In genomic region chr3:129005526-129006303, GRCh38 we compare ENCODE assay signal across 11 cellular contexts. TPM values are rescaled to one million over a fixed set of nuclear protein-coding genes. Genes with fewer than 3 reads are reported as not detected.
A peak's percentile ranks its signal among the peaks of the same experiment; 100 is the strongest.
DNase-seq lines count a peak whose midpoint lies in the region; ATAC-seq and TF ChIP-seq lines count a peak whose summit lies in the region.
"Had no signal": no experiment of that assay in that cellular context is flagged by ENCODE, and none has a peak within 500 bp of the region (broad histone marks: within the 10 kb centered on the region; RNA-seq: fewer than 3 reads in every experiment).

No MANE protein-coding gene starts in this region.

- H2BK5ac ChIP-seq in mesenchymal stem cell (ENCODE audit: low read depth, low read length, poor library complexity, severe bottlenecking): no peak overlapping the region

- H3K27me3 ChIP-seq in KMS-11 (ENCODE audit: insufficient read depth, low read depth): no peaks in the 10 kb centered on the region
- peaks cover 73 to 89% of the 10 kb centered on the region in 2 experiments for H3K27me3 ChIP-seq in mesenchymal stem cell (ENCODE audit: control insufficient read depth in 1 of 2, insufficient read depth in 1 of 2, low read length in 2 of 2)

- H3K4me1 ChIP-seq in KMS-11 (ENCODE audit: low read depth, poor library complexity, severe bottlenecking) (peaks cover 34% of the 10 kb centered on the region), mesenchymal stem cell (ENCODE audit: control insufficient read depth, insufficient read depth, low read depth, low read length) (peaks cover 16% of the 10 kb centered on the region)

- H3K23ac ChIP-seq in mesenchymal stem cell (ENCODE audit: low read length in 2 of 2): no peak overlapping the region

- peak overlapping the region; percentile 15 for H2BK15ac ChIP-seq in mesenchymal stem cell (ENCODE audit: low read depth, poor library complexity, severe bottlenecking)

- H3K36me3 ChIP-seq in KMS-11 (ENCODE audit: insufficient read depth): no peaks in the 10 kb centered on the region
- no peaks in the 10 kb centered on the region for H3K36me3 ChIP-seq in mesenchymal stem cell (ENCODE audit: control insufficient read depth in 1 of 2, insufficient read depth in 2 of 2, low read depth in 1 of 2, low read length in 2 of 2)

- no peak overlapping the region for H3K4me3 ChIP-seq in KMS-11 (IDR thresholded peaks at IDR 0.05; ENCODE audit: insufficient read depth, low read depth, low read length)
- no peak overlapping the region for H3K4me3 ChIP-seq in mesenchymal stem cell (ENCODE audit: insufficient read depth in 1 of 2, low read depth in 1 of 2, low read length in 2 of 2)

- H4K91ac ChIP-seq in mesenchymal stem cell (ENCODE audit: low read length): no peak overlapping the region

- H3K9me3 Mint-ChIP-seq in chondrocyte (ENCODE audit: low read depth): no peaks in the 10 kb centered on the region
- H3K9me3 Mint-ChIP-seq: natural killer cell treated with Interleukin-12 subunit alpha and Interleukin-12 subunit beta and Interleukin-15 and Interleukin-18, amount 100 ng/mL, for 72 hours had no signal

- H3K27me3 Mint-ChIP-seq in chondrocyte (ENCODE audit: low read depth): peaks cover 26% of the 10 kb centered on the region

- 94% methylated on average over 4 of the region's 4 CpGs for WGBS in mesenchymal stem cell

- H4K20me1 ChIP-seq in KMS-11 (ENCODE audit: insufficient read depth): no peaks in the 10 kb centered on the region

- H3K4me3 Mint-ChIP-seq in chondrocyte (ENCODE audit: unreplicated experiment): no peak overlapping the region
- H3K4me3 Mint-ChIP-seq: natural killer cell treated with Interleukin-12 subunit alpha and Interleukin-12 subunit beta and Interleukin-15 and Interleukin-18, amount 100 ng/mL, for 72 hours had no signal

- H2BK12ac ChIP-seq in mesenchymal stem cell (ENCODE audit: low read length in 2 of 2): peak overlapping the region in 1 of 2 experiments; percentile 37

- H3K79me1 ChIP-seq in mesenchymal stem cell (replicated peaks; ENCODE audit: low read length, poor library complexity, severe bottlenecking): no peaks in the 10 kb centered on the region

- peak overlapping the region in 1 of 2 experiments; percentile 49 for H3K4ac ChIP-seq in mesenchymal stem cell (ENCODE audit: low read depth in 1 of 2, low read length in 2 of 2)

- H2AK5ac ChIP-seq in mesenchymal stem cell (ENCODE audit: low read length, severe bottlenecking): no peak overlapping the region

- peak overlapping the region; percentile 50 to 80 for H3K18ac ChIP-seq in mesenchymal stem cell (ENCODE audit: low read depth in 1 of 2, low read length in 2 of 2)

- H3K4me1 Mint-ChIP-seq in chondrocyte (ENCODE audit: low read depth): peaks cover 16% of the 10 kb centered on the region

- no peak overlapping the region for H3K27ac ChIP-seq in KMS-11
- H3K27ac ChIP-seq in mesenchymal stem cell (ENCODE audit: low read length, poor library complexity, severe bottlenecking): no peak overlapping the region

- H4K8ac ChIP-seq in mesenchymal stem cell (ENCODE audit: low read length): peak overlapping the region; percentile 88

- peak overlapping the region; percentile 49 for H3K27ac Mint-ChIP-seq in chondrocyte (ENCODE audit: unreplicated experiment)

- TF ChIP-seq CTCF in KMS-11 (conservative IDR thresholded peaks at IDR 0.05; ENCODE audit: low read depth, low read length) (no peak), chondrocyte (IDR thresholded peaks at IDR 0.05) (no peak), GM20000 (IDR thresholded peaks at IDR 0.05; ENCODE audit: extremely low read depth, missing control alignments) (no peak)

- H3K4me2 ChIP-seq in KMS-11 (no peak overlapping the region; the same call in 1 of the 2 replicates), mesenchymal stem cell (ENCODE audit: low read length, poor library complexity, severe bottlenecking) (no peak overlapping the region)

- ATAC-seq in HG03457 (IDR thresholded peaks at IDR 0.05; ENCODE audit: unreplicated experiment): no peak
- ATAC-seq: natural killer cell treated with Interleukin-12 subunit alpha and Interleukin-12 subunit beta and Interleukin-15 and Interleukin-18, amount 100 ng/mL, for 72 hours had no signal

- no peak overlapping the region for H3K14ac ChIP-seq in mesenchymal stem cell (ENCODE audit: low read length in 2 of 2)

- no peaks in the 10 kb centered on the region for H3K36me3 Mint-ChIP-seq in chondrocyte (ENCODE audit: low read depth)
- H3K36me3 Mint-ChIP-seq: natural killer cell treated with Interleukin-12 subunit alpha and Interleukin-12 subunit beta and Interleukin-15 and Interleukin-18, amount 100 ng/mL, for 72 hours had no signal

- no peak overlapping the region for H2BK120ac ChIP-seq in mesenchymal stem cell (ENCODE audit: low read depth, low read length)

- no peaks in the 10 kb centered on the region for H3K79me2 ChIP-seq in KMS-11 (ENCODE audit: insufficient read depth, low read depth)

- H3K9me3 ChIP-seq in mesenchymal stem cell (ENCODE audit: control insufficient read depth, low read length): no peaks in the 10 kb centered on the region

- DNase-seq in COR-L47 (lab: John Stamatoyannopoulos, UW) (peak; percentile 66), chondrocyte (ENCODE audit: low spot score) (peak; percentile 39), mesenchymal stem cell (peak; percentile 47), activated gamma-delta T cell treated with Interleukin-2 at 50 U/mL for 16 hours (no peak), activated gamma-delta T cell (lab: John Stamatoyannopoulos, UW) (no peak), GM20000 (ENCODE audit: low spot score) (no peak)
- DNase-seq: activated naive CD4-positive, alpha-beta T cell treated with Interleukin-2 at 50 U/mL for 16 hours; NCI-H1930 had no signal

- H2AFZ ChIP-seq in KMS-11 (ENCODE audit: low read depth) (peak overlapping the region; percentile 32; the same call in 1 of the 2 replicates), mesenchymal stem cell (ENCODE audit: low read depth, low read length) (peak overlapping the region; percentile 36)

- H3K9ac ChIP-seq in KMS-11 (no peak overlapping the region), mesenchymal stem cell (ENCODE audit: low read length) (no peak overlapping the region)

RNA-seq across cellular contexts. Expression of gene EFCC1, which starts 4.6 kb away (rescaled TPM):
- 0.13 TPM in 1 of 3 replicates, not detected in the others for total RNA-seq in chondrocyte
- polyA plus RNA-seq in mesenchymal stem cell (2013, experiment 1 of 2): 3.9 TPM
- 4.3 TPM for polyA plus RNA-seq in mesenchymal stem cell (2013, experiment 2 of 2)

RNA-seq across cellular contexts. Expression of gene CFAP92, which starts 11.8 kb away (rescaled TPM):
- total RNA-seq in chondrocyte: not detected in 3 replicates
- 1.0 TPM for polyA plus RNA-seq in mesenchymal stem cell (2013, experiment 1 of 2)
- 1.0 TPM for polyA plus RNA-seq in mesenchymal stem cell (2013, experiment 2 of 2)

RNA-seq across cellular contexts. Expression of gene GP9, which starts 54.9 kb away (rescaled TPM):
- not detected in 3 replicates for total RNA-seq in chondrocyte
- not detected for polyA plus RNA-seq in mesenchymal stem cell (2013, experiment 1 of 2)
- polyA plus RNA-seq in mesenchymal stem cell (2013, experiment 2 of 2): not detected

Comparison
In these comparisons a context has a peak if more than half of its experiments do, and no peak if none do; other contexts are left out.
1. DNase-seq: peak in COR-L47 (single experiment), chondrocyte (single experiment) and mesenchymal stem cell (single experiment); none in activated gamma-delta T cell treated with Interleukin-2 at 50 U/mL for 16 hours (single experiment), activated gamma-delta T cell (single experiment) and GM20000 (single experiment).